ENCODE assay signal across 21 cellular contexts in genomic region chr2:219464286-219465032, GRCh38. TPM values are rescaled to one million over a fixed set of nuclear protein-coding genes. Genes with fewer than 3 reads are reported as not detected.
DNase-seq lines count a peak whose midpoint lies in the region; ATAC-seq, FAIRE-seq and TF ChIP-seq lines count a peak whose summit lies in the region.
"Had no signal": no experiment of that assay in that cellular context is flagged by ENCODE, and none has a peak within 500 bp of the region (broad histone marks: within the 10 kb centered on the region; RNA-seq: fewer than 3 reads in every experiment).

No MANE protein-coding gene starts in this region.

- H3K4me3 ChIP-seq in cardiac muscle cell (no peak overlapping the region), ascending aorta (no peak overlapping the region), HepG2 (replicated peaks in 1 of 3; ENCODE audit: insufficient read depth in 1 of 3, low read depth in 2 of 3, low read length in 3 of 3) (no peak overlapping the region), transverse colon (no peak overlapping the region)
- H3K4me3 ChIP-seq in CD8-positive, alpha-beta memory T cell (ENCODE audit: low read length) = no peak overlapping the region
- H3K4me3 ChIP-seq: GM23338 had no signal

- intact Hi-C loops in left cardiac atrium (cut with DNase I) (no loop called here), ascending aorta (cut with DNase I) (no loop called here), HepG2 (cut with micrococcal nuclease; ENCODE audit: unreplicated experiment) (no loop called here), transverse colon (cut with DNase I; ENCODE audit: low total_unique reads) (no loop called here)

- no peak overlapping the region for H2AFZ ChIP-seq in HepG2 (ENCODE audit: low read length)
- H2AFZ ChIP-seq: GM23338 had no signal

- TF ChIP-seq EP300 in HepG2 (IDR thresholded peaks at IDR 0.05; ENCODE audit: low read depth in 2 of 2, low read length in 2 of 2) (no peak), HepG2 (CRISPR knock-in tag; IDR thresholded peaks at IDR 0.05; ENCODE audit: borderline replicate concordance) (no peak), transverse colon (IDR thresholded peaks at IDR 0.05; ENCODE audit: low read depth) (no peak)

- TF ChIP-seq POLR2A in HepG2 (IDR thresholded peaks at IDR 0.05; ENCODE audit: insufficient read depth in 1 of 2, low read depth in 2 of 2, low read length in 2 of 2) (no peak), transverse colon (IDR thresholded peaks at IDR 0.05) (no peak)

- H3K79me2 ChIP-seq in HepG2 (ENCODE audit: insufficient read depth, low read length) = no peaks in the 10 kb centered on the region

- H3K27me3 Mint-ChIP-seq in CD8-positive, alpha-beta memory T cell = peaks cover 0 to 3% of the 10 kb centered on the region in 2 donors

- H3K4me1 Mint-ChIP-seq in CD8-positive, alpha-beta memory T cell = no peaks in the 10 kb centered on the region

- H3K4me2 ChIP-seq in HepG2 (ENCODE audit: low read depth, low read length) = no peak overlapping the region
- H3K4me2 ChIP-seq: GM23338 had no signal

- DNase-seq in cardiac muscle cell (ENCODE audit: low read depth in 1 of 2, low spot score in 1 of 2) = no peak
- DNase-seq in left cardiac atrium = no peak
- no peak for DNase-seq in ascending aorta (ENCODE audit: low spot score in 2 of 2)
- DNase-seq in HepG2 (ENCODE audit: low spot score) = no peak
- DNase-seq in transverse colon = no peak
- DNase-seq in CD8-positive, alpha-beta memory T cell = no peak
- DNase-seq: 8988T; CD8-positive, alpha-beta T cell; DMS79 treated with DMSO at 0.1 percent for 48 hours; HFFc6; NCI-H1105 treated with DMSO at 0.1 percent for 48 hours; NCI-H1694 treated with DMSO at 0.1 percent for 48 hours; NCI-H2107; NCI-H2227 treated with DMSO at 0.1 percent for 48 hours; NCI-H524 had no signal

- H3K9me3 ChIP-seq in cardiac muscle cell (ENCODE audit: low read depth) (no peaks in the 10 kb centered on the region), ascending aorta (no peaks in the 10 kb centered on the region), HepG2 (ENCODE audit: low read length) (no peaks in the 10 kb centered on the region), transverse colon (no peaks in the 10 kb centered on the region)
- H3K9me3 ChIP-seq in CD8-positive, alpha-beta memory T cell (ENCODE audit: low read length) = no peaks in the 10 kb centered on the region

- 46% methylated on average over 16 of the region's 21 CpGs for WGBS in HepG2 (ENCODE audit: low lambda C conversion rate)
- WGBS in transverse colon (ENCODE audit: low coverage in 1 of 2), 2 donors = 52 to 87% methylated on average over 3 to 21 of the region's 21 CpGs

- ATAC-seq in left cardiac atrium = no peak
- peak; percentile 82 for ATAC-seq in HepG2
- no peak for ATAC-seq in HG03159 (IDR thresholded peaks at IDR 0.05; ENCODE audit: unreplicated experiment)
- ATAC-seq in HG03469 (IDR thresholded peaks at IDR 0.05; ENCODE audit: unreplicated experiment) = no peak
- ATAC-seq: CD8-positive, alpha-beta T cell; GM23338 had no signal

- CTCF ChIA-PET in HepG2 (lab: Yijun Ruan, JAX; ENCODE audit: low intra/inter-chr PET ratio, low total read pairs) = no interaction called here
- CTCF ChIA-PET in CD8-positive, alpha-beta memory T cell (lab: Charles Lee) = interaction anchor here (3.4 kb wide), 1 partner anchor 65 kb away, joined by 15 read pairs; no protein-coding TSS in a partner anchor

- H3K4me1 ChIP-seq in cardiac muscle cell (ENCODE audit: low read depth) = peaks cover 30% of the 10 kb centered on the region
- H3K4me1 ChIP-seq in ascending aorta = peaks cover 21 to 50% of the 10 kb centered on the region in 2 donors
- H3K4me1 ChIP-seq in HepG2 (ENCODE audit: insufficient read depth, low read length) = peaks cover 10% of the 10 kb centered on the region; the same call in 1 of the 2 replicates
- peaks cover 4 to 13% (median 6%) of the 10 kb centered on the region in 4 donors for H3K4me1 ChIP-seq in transverse colon
- no peaks in the 10 kb centered on the region for H3K4me1 ChIP-seq in CD8-positive, alpha-beta memory T cell (ENCODE audit: insufficient read depth, low read length)

- H3K36me3 Mint-ChIP-seq in CD8-positive, alpha-beta memory T cell = no peaks in the 10 kb centered on the region

- no peak for TF ChIP-seq RAD21 in HepG2 (CRISPR knock-in tag; IDR thresholded peaks at IDR 0.05)

- H3K27ac ChIP-seq in cardiac muscle cell (peak overlapping the region; percentile 34), ascending aorta (peak overlapping the region; percentile 26 to 91), HepG2 (ENCODE audit: extremely low read length, insufficient read depth, low read length) (no peak overlapping the region), transverse colon (peak overlapping the region in 3 of 4 donors; percentile 85 to 96 (median 85))
- no peak overlapping the region for H3K27ac ChIP-seq in CD8-positive, alpha-beta memory T cell (ENCODE audit: low read depth, low read length)

- H3K27ac Mint-ChIP-seq in CD8-positive, alpha-beta memory T cell = no peak overlapping the region
- H3K27ac Mint-ChIP-seq: CD8-positive, alpha-beta T cell; GM23338 had no signal

- no TSS peak for BruUV-seq in HepG2 (replicated peaks; lab: Mats Ljungman, UMichigan)

- no peaks in the 10 kb centered on the region for H3K9me3 Mint-ChIP-seq in CD8-positive, alpha-beta memory T cell
- H3K9me3 Mint-ChIP-seq: CD8-positive, alpha-beta T cell; GM23338; HFFc6 had no signal

- H4K20me1 ChIP-seq in HepG2 (ENCODE audit: insufficient read depth, low read length) = no peaks in the 10 kb centered on the region

- in situ Hi-C loops in HepG2 (cut with HindIII; ENCODE audit: extremely low pct_ligation_motif_present, low pct_unique_long_range_greater_than_20kb) (no loop called here), transverse colon (cut with MboI; ENCODE audit: low pct_ligation_motif_present in 1 of 4, low pct_unique_long_range_greater_than_20kb in 1 of 4, low sequenced_read_pairs in 3 of 4) (no loop called here)

- H3K36me3 ChIP-seq in cardiac muscle cell = peaks cover 45% of the 10 kb centered on the region
- H3K36me3 ChIP-seq in ascending aorta = peaks cover 69 to 73% of the 10 kb centered on the region in 2 donors
- no peaks in the 10 kb centered on the region for H3K36me3 ChIP-seq in HepG2 (replicated peaks in 1 of 2; ENCODE audit: control insufficient read depth in 1 of 2, insufficient read depth in 2 of 2, low read length in 2 of 2)
- no peaks in the 10 kb centered on the region for H3K36me3 ChIP-seq in transverse colon
- H3K36me3 ChIP-seq in CD8-positive, alpha-beta memory T cell (ENCODE audit: insufficient read depth, low read length) = no peaks in the 10 kb centered on the region

- no peak overlapping the region for H3K9ac ChIP-seq in HepG2 (ENCODE audit: insufficient read depth, low read depth, low read length)

- no peak for FAIRE-seq in HepG2 (lab: Jason Lieb, UNC)
- FAIRE-seq: D721Med, GM18507 had no signal

- POLR2A ChIA-PET in HepG2 (lab: Yijun Ruan, JAX) = interaction anchor here (0.6 to 1.0 kb wide), 2 partner anchors 11 to 77 kb away, joined by 3 read pairs; partner anchors contain the start of gene DNPEP
- POLR2A ChIA-PET in CD8-positive, alpha-beta memory T cell (lab: Charles Lee) = no interaction called here

- H3K27me3 ChIP-seq in cardiac muscle cell (no peaks in the 10 kb centered on the region), ascending aorta (no peaks in the 10 kb centered on the region), HepG2 (ENCODE audit: control insufficient read depth in 1 of 2, insufficient read depth in 2 of 2, low read length in 2 of 2) (peaks cover 13 to 82% of the 10 kb centered on the region in 2 experiments), transverse colon (no peaks in the 10 kb centered on the region)
- H3K27me3 ChIP-seq in CD8-positive, alpha-beta memory T cell (ENCODE audit: insufficient read depth, low read length, poor library complexity, severe bottlenecking) = no peaks in the 10 kb centered on the region

- H3K4me3 Mint-ChIP-seq in CD8-positive, alpha-beta memory T cell = no peak overlapping the region
- H3K4me3 Mint-ChIP-seq: CD8-positive, alpha-beta T cell; GM23338; HFFc6 had no signal

- TF ChIP-seq CTCF in cardiac muscle cell (IDR thresholded peaks at IDR 0.05; ENCODE audit: low read depth, low read length) (no peak), ascending aorta (IDR thresholded peaks at IDR 0.05) (no peak), HepG2 (CRISPR knock-in tag; IDR thresholded peaks at IDR 0.05) (no peak), transverse colon (IDR thresholded peaks at IDR 0.05) (no peak)

RNA-seq across cellular contexts. Expression of gene SPEG, which starts 29.8 kb away (rescaled TPM):
- total RNA-seq in cardiac muscle cell (275 and 292 TPM in 2 replicates), left cardiac atrium (10 to 100 TPM; 94.6 to 94.9 TPM), ascending aorta (390 TPM), HepG2 (2016; rRNA removed; fragmentation: Illumina TruSeq; extraction: Trizol) (0.18 TPM in 1 of 2 replicates, not detected in the other), transverse colon (10 to 100 TPM; 26.5 to 95.8 (median 48.5) TPM)
- polyA plus RNA-seq in cardiac muscle cell (185 and 188 TPM in 2 replicates), HepG2 (2011; rRNA removed) (0.24 and 0.94 TPM in 2 replicates)
- 0.51 TPM in 1 of 2 replicates, not detected in the other for total RNA-seq in HepG2 (2016; cell fraction: cytosol; rRNA removed; fragmentation: Illumina TruSeq; extraction: Trizol; ENCODE audit: low read depth)
- total RNA-seq in HepG2 (2016; cell fraction: insoluble cytoplasmic fraction; rRNA removed; fragmentation: Illumina TruSeq; extraction: Trizol) = 0.06 TPM in 1 of 2 replicates, not detected in the other
- 0.12 and 1.1 TPM in 2 replicates for total RNA-seq in HepG2 (2016; cell fraction: membrane; rRNA removed; fragmentation: Illumina TruSeq; extraction: Trizol)
- total RNA-seq in HepG2 (2016; cell fraction: nucleus; rRNA removed; fragmentation: Illumina TruSeq; extraction: Trizol) = 0.71 TPM in 1 of 2 replicates, not detected in the other
- 0.13 and 0.20 TPM in 2 replicates for polyA plus RNA-seq in HepG2 (2011; cell fraction: cytosol; rRNA removed)
- 0.45 and 1.0 TPM in 2 replicates for polyA plus RNA-seq in HepG2 (2011; cell fraction: nucleus; rRNA removed)
- 0.93 and 1.4 TPM in 2 replicates for polyA plus RNA-seq in HepG2 (2012)
- polyA plus RNA-seq in HepG2 (2016; cell fraction: cytosol; fragmentation: Illumina TruSeq; extraction: Trizol; ENCODE audit: low read depth) = 0.38 and 0.63 TPM in 2 replicates
- polyA plus RNA-seq in HepG2 (2016; cell fraction: insoluble cytoplasmic fraction; fragmentation: Illumina TruSeq; extraction: Trizol; ENCODE audit: low read depth) = 0.98 TPM in 1 of 2 replicates, not detected in the other
- polyA plus RNA-seq in HepG2 (2016; cell fraction: membrane; fragmentation: Illumina TruSeq; extraction: Trizol; ENCODE audit: low read depth) = 0.58 and 1.4 TPM in 2 replicates
- 0.41 TPM in 1 of 2 replicates, not detected in the other for polyA plus RNA-seq in HepG2 (2016; cell fraction: nucleus; fragmentation: Illumina TruSeq; extraction: Trizol; ENCODE audit: insufficient read depth, low read depth)
- 0.44 and 4.0 TPM in 2 replicates for polyA minus RNA-seq in HepG2 (2011; rRNA and poly(A)+ RNA removed; ENCODE audit: low replicate concordance)
- not detected in 2 replicates for polyA minus RNA-seq in HepG2 (2011; cell fraction: cytosol; rRNA and poly(A)+ RNA removed)
- polyA minus RNA-seq in HepG2 (2011; cell fraction: nucleus; rRNA and poly(A)+ RNA removed) = 0.37 and 1.8 TPM in 2 replicates
- 1 to 10 TPM in 1 of 2 experiments, under 1 TPM in 1; 0.94 to 1.0 TPM for total RNA-seq in CD8-positive, alpha-beta memory T cell
- polyA plus RNA-seq in CD8-positive, alpha-beta memory T cell = 0.48 TPM

RNA-seq across cellular contexts. Expression of gene GMPPA, which starts 34.2 kb away (rescaled TPM):
- total RNA-seq in cardiac muscle cell (35.0 and 45.5 TPM in 2 replicates), left cardiac atrium (10 to 100 TPM; 29.0 to 30.0 TPM), ascending aorta (11.4 TPM), HepG2 (2016; rRNA removed; fragmentation: Illumina TruSeq; extraction: Trizol) (81.1 and 88.7 TPM in 2 replicates), transverse colon (10 to 100 TPM; 25.1 to 41.1 (median 36.4) TPM)
- polyA plus RNA-seq in cardiac muscle cell (52.7 and 67.5 TPM in 2 replicates), HepG2 (2011; rRNA removed) (106 and 115 TPM in 2 replicates)
- 41.1 and 50.9 TPM in 2 replicates for total RNA-seq in HepG2 (2016; cell fraction: cytosol; rRNA removed; fragmentation: Illumina TruSeq; extraction: Trizol; ENCODE audit: low read depth)
- 81.2 and 82.9 TPM in 2 replicates for total RNA-seq in HepG2 (2016; cell fraction: insoluble cytoplasmic fraction; rRNA removed; fragmentation: Illumina TruSeq; extraction: Trizol)
- 59.8 and 79.0 TPM in 2 replicates for total RNA-seq in HepG2 (2016; cell fraction: membrane; rRNA removed; fragmentation: Illumina TruSeq; extraction: Trizol)
- 39.6 and 46.3 TPM in 2 replicates for total RNA-seq in HepG2 (2016; cell fraction: nucleus; rRNA removed; fragmentation: Illumina TruSeq; extraction: Trizol)
- 98.1 and 128 TPM in 2 replicates for polyA plus RNA-seq in HepG2 (2011; cell fraction: cytosol; rRNA removed)
- 123 and 155 TPM in 2 replicates for polyA plus RNA-seq in HepG2 (2011; cell fraction: nucleus; rRNA removed)
- polyA plus RNA-seq in HepG2 (2012) = 44.8 and 45.3 TPM in 2 replicates
- polyA plus RNA-seq in HepG2 (2016; cell fraction: cytosol; fragmentation: Illumina TruSeq; extraction: Trizol; ENCODE audit: low read depth) = 40.7 and 53.5 TPM in 2 replicates
- polyA plus RNA-seq in HepG2 (2016; cell fraction: insoluble cytoplasmic fraction; fragmentation: Illumina TruSeq; extraction: Trizol; ENCODE audit: low read depth) = 88.1 and 98.3 TPM in 2 replicates
- 54.7 and 71.1 TPM in 2 replicates for polyA plus RNA-seq in HepG2 (2016; cell fraction: membrane; fragmentation: Illumina TruSeq; extraction: Trizol; ENCODE audit: low read depth)
- polyA plus RNA-seq in HepG2 (2016; cell fraction: nucleus; fragmentation: Illumina TruSeq; extraction: Trizol; ENCODE audit: insufficient read depth, low read depth) = 87.2 and 90.5 TPM in 2 replicates
- 98.5 and 174 TPM in 2 replicates for polyA minus RNA-seq in HepG2 (2011; rRNA and poly(A)+ RNA removed; ENCODE audit: low replicate concordance)
- polyA minus RNA-seq in HepG2 (2011; cell fraction: cytosol; rRNA and poly(A)+ RNA removed) = 43.2 and 68.0 TPM in 2 replicates
- polyA minus RNA-seq in HepG2 (2011; cell fraction: nucleus; rRNA and poly(A)+ RNA removed) = 32.6 and 38.2 TPM in 2 replicates
- total RNA-seq in CD8-positive, alpha-beta memory T cell = 10 to 100 TPM; 36.9 to 37.1 TPM
- polyA plus RNA-seq in CD8-positive, alpha-beta memory T cell = 32.5 TPM

RNA-seq across cellular contexts. Expression of gene DES, which starts 46.3 kb away (rescaled TPM):
- 37.2 and 47.0 TPM in 2 replicates for total RNA-seq in cardiac muscle cell
- polyA plus RNA-seq in cardiac muscle cell = 17.5 and 20.4 TPM in 2 replicates
- total RNA-seq in left cardiac atrium = 1,000 to 10,000 TPM; 5,895 to 7,519 TPM
- 182 TPM for total RNA-seq in ascending aorta
- total RNA-seq in HepG2 (2016; rRNA removed; fragmentation: Illumina TruSeq; extraction: Trizol) = not detected in 2 replicates
- 0.10 TPM in 1 of 2 replicates, not detected in the other for total RNA-seq in HepG2 (2016; cell fraction: cytosol; rRNA removed; fragmentation: Illumina TruSeq; extraction: Trizol; ENCODE audit: low read depth)
- total RNA-seq in HepG2 (2016; cell fraction: insoluble cytoplasmic fraction; rRNA removed; fragmentation: Illumina TruSeq; extraction: Trizol) = not detected in 2 replicates
- total RNA-seq in HepG2 (2016; cell fraction: membrane; rRNA removed; fragmentation: Illumina TruSeq; extraction: Trizol) = not detected in 2 replicates
- total RNA-seq in HepG2 (2016; cell fraction: nucleus; rRNA removed; fragmentation: Illumina TruSeq; extraction: Trizol) = not detected in 2 replicates
- polyA plus RNA-seq in HepG2 (2011; rRNA removed) = 0.21 TPM in 1 of 2 replicates, not detected in the other
- 0.05 and 0.09 TPM in 2 replicates for polyA plus RNA-seq in HepG2 (2011; cell fraction: cytosol; rRNA removed)
- 0.51 TPM in 1 of 2 replicates, not detected in the other for polyA plus RNA-seq in HepG2 (2011; cell fraction: nucleus; rRNA removed)
- polyA plus RNA-seq in HepG2 (2012) = not detected in 2 replicates
- not detected in 2 replicates for polyA plus RNA-seq in HepG2 (2016; cell fraction: cytosol; fragmentation: Illumina TruSeq; extraction: Trizol; ENCODE audit: low read depth)
- polyA plus RNA-seq in HepG2 (2016; cell fraction: insoluble cytoplasmic fraction; fragmentation: Illumina TruSeq; extraction: Trizol; ENCODE audit: low read depth) = not detected in 2 replicates
- polyA plus RNA-seq in HepG2 (2016; cell fraction: membrane; fragmentation: Illumina TruSeq; extraction: Trizol; ENCODE audit: low read depth) = not detected in 2 replicates
- polyA plus RNA-seq in HepG2 (2016; cell fraction: nucleus; fragmentation: Illumina TruSeq; extraction: Trizol; ENCODE audit: insufficient read depth, low read depth) = not detected in 2 replicates
- 0.06 and 8.3 TPM in 2 replicates for polyA minus RNA-seq in HepG2 (2011; rRNA and poly(A)+ RNA removed; ENCODE audit: low replicate concordance)
- polyA minus RNA-seq in HepG2 (2011; cell fraction: cytosol; rRNA and poly(A)+ RNA removed) = not detected in 2 replicates
- not detected in 2 replicates for polyA minus RNA-seq in HepG2 (2011; cell fraction: nucleus; rRNA and poly(A)+ RNA removed)
- total RNA-seq in transverse colon = over 10,000 TPM in 1 of 4 donors, 1,000 to 10,000 TPM in 2, 100 to 1,000 TPM in 1; 1,000 to 12,373 (median 1,519) TPM
- total RNA-seq in CD8-positive, alpha-beta memory T cell = not detected
- not detected for polyA plus RNA-seq in CD8-positive, alpha-beta memory T cell
- total RNA-seq: CD8-positive, alpha-beta T cell; G401 had no signal

RNA-seq across cellular contexts. Expression of gene ASIC4, which starts 49.8 kb away (rescaled TPM):
- total RNA-seq in cardiac muscle cell (6.4 and 9.5 TPM in 2 replicates), left cardiac atrium (under 1 TPM in 1 of 2 donors, not detected in 1; 0.32 TPM), ascending aorta (not detected), HepG2 (2016; rRNA removed; fragmentation: Illumina TruSeq; extraction: Trizol) (not detected in 2 replicates), transverse colon (not detected)
- polyA plus RNA-seq in cardiac muscle cell (3.3 and 4.3 TPM in 2 replicates), HepG2 (2011; rRNA removed) (0.03 TPM in 2 replicates)
- total RNA-seq in HepG2 (2016; cell fraction: cytosol; rRNA removed; fragmentation: Illumina TruSeq; extraction: Trizol; ENCODE audit: low read depth) = not detected in 2 replicates
- total RNA-seq in HepG2 (2016; cell fraction: insoluble cytoplasmic fraction; rRNA removed; fragmentation: Illumina TruSeq; extraction: Trizol) = not detected in 2 replicates
- not detected in 2 replicates for total RNA-seq in HepG2 (2016; cell fraction: membrane; rRNA removed; fragmentation: Illumina TruSeq; extraction: Trizol)
- total RNA-seq in HepG2 (2016; cell fraction: nucleus; rRNA removed; fragmentation: Illumina TruSeq; extraction: Trizol) = not detected in 2 replicates
- 0.01 TPM in 1 of 2 replicates, not detected in the other for polyA plus RNA-seq in HepG2 (2011; cell fraction: cytosol; rRNA removed)
- 0.23 and 0.24 TPM in 2 replicates for polyA plus RNA-seq in HepG2 (2011; cell fraction: nucleus; rRNA removed)
- polyA plus RNA-seq in HepG2 (2012) = not detected in 2 replicates
- not detected in 2 replicates for polyA plus RNA-seq in HepG2 (2016; cell fraction: cytosol; fragmentation: Illumina TruSeq; extraction: Trizol; ENCODE audit: low read depth)
- not detected in 2 replicates for polyA plus RNA-seq in HepG2 (2016; cell fraction: insoluble cytoplasmic fraction; fragmentation: Illumina TruSeq; extraction: Trizol; ENCODE audit: low read depth)
- not detected in 2 replicates for polyA plus RNA-seq in HepG2 (2016; cell fraction: membrane; fragmentation: Illumina TruSeq; extraction: Trizol; ENCODE audit: low read depth)
- polyA plus RNA-seq in HepG2 (2016; cell fraction: nucleus; fragmentation: Illumina TruSeq; extraction: Trizol; ENCODE audit: insufficient read depth, low read depth) = 0.16 TPM in 1 of 2 replicates, not detected in the other
- polyA minus RNA-seq in HepG2 (2011; rRNA and poly(A)+ RNA removed; ENCODE audit: low replicate concordance) = 0.06 and 0.07 TPM in 2 replicates
- polyA minus RNA-seq in HepG2 (2011; cell fraction: cytosol; rRNA and poly(A)+ RNA removed) = not detected in 2 replicates
- polyA minus RNA-seq in HepG2 (2011; cell fraction: nucleus; rRNA and poly(A)+ RNA removed) = 0.12 and 0.26 TPM in 2 replicates
- total RNA-seq in CD8-positive, alpha-beta memory T cell = not detected
- not detected for polyA plus RNA-seq in CD8-positive, alpha-beta memory T cell
- total RNA-seq: G401 had no signal

Comparison
In these comparisons a context has a peak if more than half of its experiments do, and no peak if none do; other contexts are left out.
1. H3K27ac ChIP-seq: peak in cardiac muscle cell (single experiment), ascending aorta (2 of 2) and transverse colon (3 of 4); none in HepG2 (single experiment) and CD8-positive, alpha-beta memory T cell (single experiment).
2. RNA of gene SPEG, which starts 29.8 kb away (total RNA-seq): 390 TPM in ascending aorta (single experiment), 275 to 292 TPM in cardiac muscle cell, 94.6 to 94.9 TPM in left cardiac atrium and 26.5 to 95.8 TPM in transverse colon; 0.94 to 1.0 TPM in CD8-positive, alpha-beta memory T cell and 0.06 to 1.1 TPM in HepG2; every median in the first group is over 10 times any median in the second.
3. RNA of gene DES, which starts 46.3 kb away (total RNA-seq): 5,895 to 7,519 TPM in left cardiac atrium, 1,000 to 12,373 TPM in transverse colon, 182 TPM in ascending aorta (single experiment) and 37.2 to 47.0 TPM in cardiac muscle cell; 0.10 TPM in HepG2 and not detected in CD8-positive, alpha-beta memory T cell; every median in the first group is over 10 times any median in the second.